In genomic region chr13:48533207-48533499, GRCh38 we compare ENCODE assay signal across 8 cellular contexts. TPM values are rescaled to one million over a fixed set of nuclear protein-coding genes. Genes with fewer than 3 reads are reported as not detected.
A peak's percentile ranks its signal among the peaks of the same experiment; 100 is the strongest.
DNase-seq lines count a peak whose midpoint lies in the region; ATAC-seq and TF ChIP-seq lines count a peak whose summit lies in the region.

No MANE protein-coding gene starts in this region.

- TF ChIP-seq EP300 in neural cell (conservative IDR thresholded peaks at IDR 0.05; ENCODE audit: poor library complexity, severe bottlenecking) = no peak

- H3K27me3 ChIP-seq in BLaER1 treated with 17β-estradiol and CSF1 and Interleukin-3, amounts not matched to agents 10 nM and 100 nM = no peaks in the 10 kb centered on the region
- H3K27me3 ChIP-seq in Peyer's patch = no peaks in the 10 kb centered on the region
- no peaks in the 10 kb centered on the region for H3K27me3 ChIP-seq in neural cell (ENCODE audit: insufficient read depth, low read depth, low read length)

- no peak for ATAC-seq in HG03520 (IDR thresholded peaks at IDR 0.05; ENCODE audit: unreplicated experiment)

- TF ChIP-seq CTCF in Peyer's patch (IDR thresholded peaks at IDR 0.05) (no peak), epithelial cell of esophagus (IDR thresholded peaks at IDR 0.05; ENCODE audit: insufficient read depth, low read depth, low read length, missing control alignments) (no peak), neural cell (IDR thresholded peaks at IDR 0.05; ENCODE audit: poor library complexity, severe bottlenecking) (no peak)

- peak overlapping the region; percentile 64 to 80 (median 72) for H3K4me3 ChIP-seq in BLaER1 treated with 17β-estradiol and CSF1 and Interleukin-3, amounts not matched to agents 10 nM and 100 nM
- H3K4me3 ChIP-seq in Peyer's patch (peak overlapping the region; percentile 61 to 81 (median 72)), epithelial cell of esophagus (ENCODE audit: low read length) (peak overlapping the region; percentile 75), neural cell (ENCODE audit: low read length) (peak overlapping the region; percentile 92)

- peak overlapping the region; percentile 98 for H2AFZ ChIP-seq in neural cell (ENCODE audit: low read depth, low read length)

- H3K4me2 ChIP-seq in BLaER1 treated with 17β-estradiol and CSF1 and Interleukin-3, amounts not matched to agents 10 nM and 100 nM = peak overlapping the region; percentile 87 to 98 (median 93)
- H3K4me2 ChIP-seq in neural cell (ENCODE audit: low read length) = peak overlapping the region; percentile 38

- no peaks in the 10 kb centered on the region for H3F3A ChIP-seq in neural cell (ENCODE audit: insufficient read depth, low read length, poor library complexity, severe bottlenecking)

- TF ChIP-seq POLR2A in Peyer's patch (IDR thresholded peaks at IDR 0.05) = no peak

- peaks cover 14 to 23% (median 19%) of the 10 kb centered on the region in 11 experiments; a peak in 19 of 22 replicates for H3K9me3 ChIP-seq in BLaER1 treated with 17β-estradiol and CSF1 and Interleukin-3, amounts not matched to agents 10 nM and 100 nM (replicated peaks in 1 of 11)
- no peaks in the 10 kb centered on the region for H3K9me3 ChIP-seq in Peyer's patch
- no peaks in the 10 kb centered on the region for H3K9me3 ChIP-seq in neural cell (ENCODE audit: low read length)

- H3K27ac ChIP-seq in BLaER1 treated with 17β-estradiol and CSF1 and Interleukin-3, amounts not matched to agents 10 nM and 100 nM = peak overlapping the region; percentile 86 to 98 (median 94)
- H3K27ac ChIP-seq in Peyer's patch (peak overlapping the region; percentile 90 to 94 (median 92)), neural cell (ENCODE audit: low read length) (peak overlapping the region; percentile 90)

- H4K20me1 ChIP-seq in BLaER1 treated with 17β-estradiol and CSF1 and Interleukin-3, amounts not matched to agents 10 nM and 100 nM = no peaks in the 10 kb centered on the region
- no peaks in the 10 kb centered on the region for H4K20me1 ChIP-seq in neural cell (ENCODE audit: insufficient read depth)

- H3K36me3 ChIP-seq in BLaER1 treated with 17β-estradiol and CSF1 and Interleukin-3, amounts not matched to agents 10 nM and 100 nM = peaks cover 0 to 6% (median 0%) of the 10 kb centered on the region in 11 experiments; a peak in 2 of 22 replicates
- H3K36me3 ChIP-seq in Peyer's patch (no peaks in the 10 kb centered on the region), neural cell (ENCODE audit: insufficient read depth, low read length) (no peaks in the 10 kb centered on the region)

- no peaks in the 10 kb centered on the region for H3K79me2 ChIP-seq in neural cell (replicated peaks; ENCODE audit: insufficient read depth, low read length)

- peak overlapping the region; percentile 86 to 97 (median 92) for H3K9ac ChIP-seq in BLaER1 treated with 17β-estradiol and CSF1 and Interleukin-3, amounts not matched to agents 10 nM and 100 nM
- peak overlapping the region; percentile 98 for H3K9ac ChIP-seq in neural cell (ENCODE audit: low read length)

- DNase-seq in Peyer's patch (no peak), epithelial cell of esophagus (ENCODE audit: low read depth) (no peak), DMS53 (lab: John Stamatoyannopoulos, UW) (no peak), NCI-H1694 (lab: John Stamatoyannopoulos, UW) (no peak), DMS153 (lab: John Stamatoyannopoulos, UW) (no peak)

- H3K4me1 ChIP-seq in BLaER1 treated with 17β-estradiol and CSF1 and Interleukin-3, amounts not matched to agents 10 nM and 100 nM = peaks cover 46 to 77% (median 65%) of the 10 kb centered on the region in 10 experiments
- peaks cover 0 to 5% (median 0%) of the 10 kb centered on the region in 4 donors for H3K4me1 ChIP-seq in Peyer's patch

- no peaks in the 10 kb centered on the region for H3K9me2 ChIP-seq in neural cell (ENCODE audit: insufficient read depth, low read length)

- no peak for TF ChIP-seq RAD21 in neural cell (conservative IDR thresholded peaks at IDR 0.05)

TF ChIP-seq in neural cell, 6 proteins besides CTCF, POLR2A, EP300 and RAD21:
- TF ChIP-seq SMC3 (conservative IDR thresholded peaks at IDR 0.05; ENCODE audit: poor library complexity) = no peak
- no peak for TF ChIP-seq POLR2AphosphoS5 (IDR thresholded peaks at IDR 0.05)
- TF ChIP-seq REST (IDR thresholded peaks at IDR 0.05; ENCODE audit: borderline replicate concordance) = no peak
- no peak for TF ChIP-seq EZH2 (IDR thresholded peaks at IDR 0.05; ENCODE audit: borderline replicate concordance, insufficient read depth, low read length, poor library complexity, severe bottlenecking)
- no peak for TF ChIP-seq MXI1 (conservative IDR thresholded peaks at IDR 0.05; ENCODE audit: poor library complexity, severe bottlenecking)

RNA-seq across cellular contexts. Expression of gene RCBTB2, which starts 0.3 kb away (rescaled TPM):
- 1 to 10 TPM; 3.2 to 6.3 (median 5.2) TPM for total RNA-seq in Peyer's patch
- 14.0 and 19.0 TPM in 2 replicates for polyA plus RNA-seq in neural cell
- 13.9 and 14.1 TPM in 2 replicates for polyA minus RNA-seq in neural cell
